30 cellular contexts compared by ENCODE assay signal in the genomic region with DNA sequence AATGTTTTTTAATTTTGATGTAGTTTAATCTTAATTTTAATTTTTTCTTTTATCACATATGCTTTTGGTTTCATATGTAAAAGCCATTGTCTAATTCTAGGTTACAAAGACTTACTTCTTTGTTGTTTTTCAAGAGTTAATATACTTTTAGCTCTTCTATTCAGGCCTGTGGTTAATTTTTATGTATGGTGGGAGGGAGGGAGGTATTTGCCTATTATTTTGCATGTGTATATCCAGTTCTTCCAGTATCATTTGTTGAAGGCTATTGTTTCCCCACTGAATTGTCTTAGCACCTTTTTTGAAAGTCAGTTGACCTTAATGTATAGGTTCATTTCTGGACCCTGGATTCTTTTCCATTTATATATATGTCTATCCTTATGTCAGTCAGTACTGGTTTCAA.
"Had no signal": no experiment of that assay in that cellular context is flagged by ENCODE, and none has a peak within 500 bp of the region (broad histone marks: within the 10 kb centered on the region; RNA-seq: fewer than 3 reads in every experiment).

No MANE protein-coding gene starts in this region.

- H3K27me3 Mint-ChIP-seq: activated CD4-positive, alpha-beta memory T cell treated with anti-CD3 and anti-CD28 coated beads for 36 hours; activated CD4-positive, alpha-beta T cell treated with anti-CD3 and anti-CD28 coated beads for 36 hours; activated naive CD4-positive, alpha-beta T cell treated with anti-CD3 and anti-CD28 coated beads, Interleukin-2, amount 50 U/mL, for 24 hours; activated naive CD8-positive, alpha-beta T cell treated with anti-CD3 and anti-CD28 coated beads, Interleukin-2, amount 50 U/mL, for 24 hours; brain had no signal

- H3K9me3 Mint-ChIP-seq: activated CD4-positive, alpha-beta memory T cell treated with anti-CD3 and anti-CD28 coated beads for 36 hours; activated naive CD4-positive, alpha-beta T cell treated with anti-CD3 and anti-CD28 coated beads, Interleukin-2, amount 50 U/mL, for 24 hours; activated naive CD8-positive, alpha-beta T cell treated with anti-CD3 and anti-CD28 coated beads, Interleukin-2, amount 50 U/mL, for 24 hours; activated T-helper 2 cell treated with anti-CD3 and anti-CD28 coated beads, Interferon-gamma antibody, Interleukin-2, Interleukin-4, amounts not matched to agents 10 μg/mL and 5 μg/mL and 100 μg/mL, durations not matched to agents 14 hours and 24 hours and 36 hours; brain had no signal

- DNase-seq: activated CD4-positive, alpha-beta memory T cell treated with anti-CD3 and anti-CD28 coated beads for 36 hours; activated CD4-positive, alpha-beta T cell treated with anti-CD3 and anti-CD28 coated beads for 36 hours; activated CD4-positive, alpha-beta T cell treated with anti-CD3 and anti-CD28 coated beads, Interleukin-2, amount 50 U/mL, for 1 hour; activated CD8-positive, alpha-beta memory T cell treated with anti-CD3 and anti-CD28 coated beads, Interleukin-2, amount 50 U/mL, for 4 hours; activated gamma-delta T cell; activated naive CD4-positive, alpha-beta T cell treated with Interleukin-2 at 50 U/mL for 16 hours; activated naive CD8-positive, alpha-beta T cell treated with anti-CD3 and anti-CD28 coated beads, Interleukin-2, amount 50 U/mL, for 24 hours; activated T-cell treated with anti-CD3 and anti-CD28 coated beads for 4 hours; activated T-cell treated with anti-CD3 and anti-CD28 coated beads, Interleukin-2, amount 50 U/mL, for 48 hours; anterior cingulate cortex; central memory CD4-positive, alpha-beta T cell; colonic mucosa; NCI-H1105; NCI-H1417 treated with DMSO at 0.1 percent for 48 hours; NCI-H187 treated with DMSO at 0.1 percent for 48 hours; NCI-H2081; NCI-H226; NCI-H446 treated with DMSO at 0.1 percent for 48 hours; NCI-H524; NCI-H748 treated with DMSO at 0.1 percent for 48 hours; NK-92 treated with Interleukin-12 subunit alpha and Interleukin-12 subunit beta, amount 100 ng/mL, for 24 hours; PC-3; Peyer's patch; RPMI8226; SHP77 treated with DMSO at 0.1 percent for 48 hours; SK-N-SH; T1000 had no signal

- H3K4me3 Mint-ChIP-seq: activated CD4-positive, alpha-beta memory T cell treated with anti-CD3 and anti-CD28 coated beads for 36 hours; activated CD4-positive, alpha-beta T cell treated with anti-CD3 and anti-CD28 coated beads for 36 hours; activated naive CD4-positive, alpha-beta T cell treated with anti-CD3 and anti-CD28 coated beads, Interleukin-2, amount 50 U/mL, for 24 hours; activated naive CD8-positive, alpha-beta T cell treated with anti-CD3 and anti-CD28 coated beads, Interleukin-2, amount 50 U/mL, for 24 hours; brain had no signal

- ATAC-seq: activated CD4-positive, alpha-beta T cell treated with anti-CD3 and anti-CD28 coated beads for 36 hours; activated naive CD8-positive, alpha-beta T cell treated with anti-CD3 and anti-CD28 coated beads, Interleukin-2, amount 50 U/mL, for 24 hours; PC-3 had no signal

- H3K27ac Mint-ChIP-seq: activated CD4-positive, alpha-beta memory T cell treated with anti-CD3 and anti-CD28 coated beads for 36 hours; activated CD4-positive, alpha-beta T cell treated with anti-CD3 and anti-CD28 coated beads for 36 hours; activated naive CD4-positive, alpha-beta T cell treated with anti-CD3 and anti-CD28 coated beads, Interleukin-2, amount 50 U/mL, for 24 hours; activated naive CD8-positive, alpha-beta T cell treated with anti-CD3 and anti-CD28 coated beads, Interleukin-2, amount 50 U/mL, for 24 hours; brain had no signal
